ENCODE assay signal across 1 cellular context in the genomic region with DNA sequence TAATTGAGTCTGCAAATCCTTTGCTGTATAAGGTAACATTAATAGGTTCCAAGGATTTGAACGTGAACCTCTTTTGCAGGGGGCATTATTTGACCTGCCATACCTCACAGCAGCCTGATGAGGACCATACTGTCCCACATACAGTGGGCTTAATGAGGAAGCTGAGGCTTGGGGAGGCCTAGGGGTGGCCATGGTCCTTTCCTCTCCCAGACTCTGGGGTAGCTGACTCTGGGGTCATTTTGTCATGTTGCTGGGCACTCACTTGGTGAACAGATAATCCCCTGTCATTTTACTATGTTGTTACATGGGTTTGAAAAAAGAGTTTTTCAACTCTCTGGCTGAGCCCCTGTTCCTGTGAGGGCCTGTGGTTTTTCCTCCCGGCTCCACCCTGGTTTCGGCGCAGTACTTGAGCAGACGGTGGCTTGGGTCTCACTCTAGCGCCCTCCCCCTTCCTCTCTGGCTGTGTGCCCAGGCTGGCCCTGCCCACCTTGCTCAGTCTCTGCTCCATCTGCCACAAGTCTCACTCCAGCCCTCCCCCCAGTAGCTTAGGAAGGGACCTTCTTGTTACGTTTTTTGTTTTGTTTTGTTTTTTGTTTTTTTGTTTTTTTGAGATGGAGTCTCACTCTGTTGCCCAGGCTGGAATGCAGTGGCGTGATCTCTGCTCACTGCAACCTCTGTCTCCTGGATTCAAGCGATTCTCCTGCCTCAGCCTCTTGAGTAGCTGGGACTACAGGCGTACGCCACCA.
TF ChIP-seq lines count a peak whose summit lies in the region.

No MANE protein-coding gene starts in this region.

TF ChIP-seq in GM12878, 131 proteins besides CTCF, POLR2A, EP300 and RAD21 (continued from another document):
- TF ChIP-seq, protein P1, sequence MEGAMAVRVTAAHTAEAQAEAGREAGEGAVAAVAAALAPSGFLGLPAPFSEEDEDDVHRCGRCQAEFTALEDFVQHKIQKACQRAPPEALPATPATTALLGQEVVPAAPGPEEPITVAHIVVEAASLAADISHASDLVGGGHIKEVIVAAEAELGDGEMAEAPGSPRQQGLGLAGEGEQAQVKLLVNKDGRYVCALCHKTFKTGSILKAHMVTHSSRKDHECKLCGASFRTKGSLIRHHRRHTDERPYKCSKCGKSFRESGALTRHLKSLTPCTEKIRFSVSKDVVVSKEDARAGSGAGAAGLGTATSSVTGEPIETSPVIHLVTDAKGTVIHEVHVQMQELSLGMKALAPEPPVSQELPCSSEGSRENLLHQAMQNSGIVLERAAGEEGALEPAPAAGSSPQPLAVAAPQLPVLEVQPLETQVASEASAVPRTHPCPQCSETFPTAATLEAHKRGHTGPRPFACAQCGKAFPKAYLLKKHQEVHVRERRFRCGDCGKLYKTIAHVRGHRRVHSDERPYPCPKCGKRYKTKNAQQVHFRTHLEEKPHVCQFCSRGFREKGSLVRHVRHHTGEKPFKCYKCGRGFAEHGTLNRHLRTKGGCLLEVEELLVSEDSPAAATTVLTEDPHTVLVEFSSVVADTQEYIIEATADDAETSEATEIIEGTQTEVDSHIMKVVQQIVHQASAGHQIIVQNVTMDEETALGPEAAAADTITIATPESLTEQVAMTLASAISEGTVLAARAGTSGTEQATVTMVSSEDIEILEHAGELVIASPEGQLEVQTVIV (IDR thresholded peaks at IDR 0.05; ENCODE audit: borderline replicate concordance, partially characterized antibody) = no peak
- TF ChIP-seq JUNB (IDR thresholded peaks at IDR 0.05) (no peak), SUPT20H (IDR thresholded peaks at IDR 0.05; ENCODE audit: borderline replicate concordance, control insufficient read depth, low read depth, low read length) (no peak), EED (IDR thresholded peaks at IDR 0.05; ENCODE audit: low read depth) (peak; percentile 89), MXI1 (IDR thresholded peaks at IDR 0.05; ENCODE audit: low read depth, low read length) (no peak), YBX1 (IDR thresholded peaks at IDR 0.05) (no peak)
- TF ChIP-seq, protein P2, sequence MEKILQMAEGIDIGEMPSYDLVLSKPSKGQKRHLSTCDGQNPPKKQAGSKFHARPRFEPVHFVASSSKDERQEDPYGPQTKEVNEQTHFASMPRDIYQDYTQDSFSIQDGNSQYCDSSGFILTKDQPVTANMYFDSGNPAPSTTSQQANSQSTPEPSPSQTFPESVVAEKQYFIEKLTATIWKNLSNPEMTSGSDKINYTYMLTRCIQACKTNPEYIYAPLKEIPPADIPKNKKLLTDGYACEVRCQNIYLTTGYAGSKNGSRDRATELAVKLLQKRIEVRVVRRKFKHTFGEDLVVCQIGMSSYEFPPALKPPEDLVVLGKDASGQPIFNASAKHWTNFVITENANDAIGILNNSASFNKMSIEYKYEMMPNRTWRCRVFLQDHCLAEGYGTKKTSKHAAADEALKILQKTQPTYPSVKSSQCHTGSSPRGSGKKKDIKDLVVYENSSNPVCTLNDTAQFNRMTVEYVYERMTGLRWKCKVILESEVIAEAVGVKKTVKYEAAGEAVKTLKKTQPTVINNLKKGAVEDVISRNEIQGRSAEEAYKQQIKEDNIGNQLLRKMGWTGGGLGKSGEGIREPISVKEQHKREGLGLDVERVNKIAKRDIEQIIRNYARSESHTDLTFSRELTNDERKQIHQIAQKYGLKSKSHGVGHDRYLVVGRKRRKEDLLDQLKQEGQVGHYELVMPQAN (conservative IDR thresholded peaks at IDR 0.05) = no peak
- TF ChIP-seq, protein P3, sequence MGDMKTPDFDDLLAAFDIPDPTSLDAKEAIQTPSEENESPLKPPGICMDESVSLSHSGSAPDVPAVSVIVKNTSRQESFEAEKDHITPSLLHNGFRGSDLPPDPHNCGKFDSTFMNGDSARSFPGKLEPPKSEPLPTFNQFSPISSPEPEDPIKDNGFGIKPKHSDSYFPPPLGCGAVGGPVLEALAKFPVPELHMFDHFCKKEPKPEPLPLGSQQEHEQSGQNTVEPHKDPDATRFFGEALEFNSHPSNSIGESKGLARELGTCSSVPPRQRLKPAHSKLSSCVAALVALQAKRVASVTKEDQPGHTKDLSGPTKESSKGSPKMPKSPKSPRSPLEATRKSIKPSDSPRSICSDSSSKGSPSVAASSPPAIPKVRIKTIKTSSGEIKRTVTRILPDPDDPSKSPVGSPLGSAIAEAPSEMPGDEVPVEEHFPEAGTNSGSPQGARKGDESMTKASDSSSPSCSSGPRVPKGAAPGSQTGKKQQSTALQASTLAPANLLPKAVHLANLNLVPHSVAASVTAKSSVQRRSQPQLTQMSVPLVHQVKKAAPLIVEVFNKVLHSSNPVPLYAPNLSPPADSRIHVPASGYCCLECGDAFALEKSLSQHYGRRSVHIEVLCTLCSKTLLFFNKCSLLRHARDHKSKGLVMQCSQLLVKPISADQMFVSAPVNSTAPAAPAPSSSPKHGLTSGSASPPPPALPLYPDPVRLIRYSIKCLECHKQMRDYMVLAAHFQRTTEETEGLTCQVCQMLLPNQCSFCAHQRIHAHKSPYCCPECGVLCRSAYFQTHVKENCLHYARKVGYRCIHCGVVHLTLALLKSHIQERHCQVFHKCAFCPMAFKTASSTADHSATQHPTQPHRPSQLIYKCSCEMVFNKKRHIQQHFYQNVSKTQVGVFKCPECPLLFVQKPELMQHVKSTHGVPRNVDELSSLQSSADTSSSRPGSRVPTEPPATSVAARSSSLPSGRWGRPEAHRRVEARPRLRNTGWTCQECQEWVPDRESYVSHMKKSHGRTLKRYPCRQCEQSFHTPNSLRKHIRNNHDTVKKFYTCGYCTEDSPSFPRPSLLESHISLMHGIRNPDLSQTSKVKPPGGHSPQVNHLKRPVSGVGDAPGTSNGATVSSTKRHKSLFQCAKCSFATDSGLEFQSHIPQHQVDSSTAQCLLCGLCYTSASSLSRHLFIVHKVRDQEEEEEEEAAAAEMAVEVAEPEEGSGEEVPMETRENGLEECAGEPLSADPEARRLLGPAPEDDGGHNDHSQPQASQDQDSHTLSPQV (IDR thresholded peaks at IDR 0.05) = no peak
- TF ChIP-seq, protein P4, sequence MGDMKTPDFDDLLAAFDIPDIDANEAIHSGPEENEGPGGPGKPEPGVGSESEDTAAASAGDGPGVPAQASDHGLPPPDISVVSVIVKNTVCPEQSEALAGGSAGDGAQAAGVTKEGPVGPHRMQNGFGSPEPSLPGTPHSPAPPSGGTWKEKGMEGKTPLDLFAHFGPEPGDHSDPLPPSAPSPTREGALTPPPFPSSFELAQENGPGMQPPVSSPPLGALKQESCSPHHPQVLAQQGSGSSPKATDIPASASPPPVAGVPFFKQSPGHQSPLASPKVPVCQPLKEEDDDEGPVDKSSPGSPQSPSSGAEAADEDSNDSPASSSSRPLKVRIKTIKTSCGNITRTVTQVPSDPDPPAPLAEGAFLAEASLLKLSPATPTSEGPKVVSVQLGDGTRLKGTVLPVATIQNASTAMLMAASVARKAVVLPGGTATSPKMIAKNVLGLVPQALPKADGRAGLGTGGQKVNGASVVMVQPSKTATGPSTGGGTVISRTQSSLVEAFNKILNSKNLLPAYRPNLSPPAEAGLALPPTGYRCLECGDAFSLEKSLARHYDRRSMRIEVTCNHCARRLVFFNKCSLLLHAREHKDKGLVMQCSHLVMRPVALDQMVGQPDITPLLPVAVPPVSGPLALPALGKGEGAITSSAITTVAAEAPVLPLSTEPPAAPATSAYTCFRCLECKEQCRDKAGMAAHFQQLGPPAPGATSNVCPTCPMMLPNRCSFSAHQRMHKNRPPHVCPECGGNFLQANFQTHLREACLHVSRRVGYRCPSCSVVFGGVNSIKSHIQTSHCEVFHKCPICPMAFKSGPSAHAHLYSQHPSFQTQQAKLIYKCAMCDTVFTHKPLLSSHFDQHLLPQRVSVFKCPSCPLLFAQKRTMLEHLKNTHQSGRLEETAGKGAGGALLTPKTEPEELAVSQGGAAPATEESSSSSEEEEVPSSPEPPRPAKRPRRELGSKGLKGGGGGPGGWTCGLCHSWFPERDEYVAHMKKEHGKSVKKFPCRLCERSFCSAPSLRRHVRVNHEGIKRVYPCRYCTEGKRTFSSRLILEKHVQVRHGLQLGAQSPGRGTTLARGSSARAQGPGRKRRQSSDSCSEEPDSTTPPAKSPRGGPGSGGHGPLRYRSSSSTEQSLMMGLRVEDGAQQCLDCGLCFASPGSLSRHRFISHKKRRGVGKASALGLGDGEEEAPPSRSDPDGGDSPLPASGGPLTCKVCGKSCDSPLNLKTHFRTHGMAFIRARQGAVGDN (IDR thresholded peaks at IDR 0.05) = no peak
- TF ChIP-seq, protein P5, sequence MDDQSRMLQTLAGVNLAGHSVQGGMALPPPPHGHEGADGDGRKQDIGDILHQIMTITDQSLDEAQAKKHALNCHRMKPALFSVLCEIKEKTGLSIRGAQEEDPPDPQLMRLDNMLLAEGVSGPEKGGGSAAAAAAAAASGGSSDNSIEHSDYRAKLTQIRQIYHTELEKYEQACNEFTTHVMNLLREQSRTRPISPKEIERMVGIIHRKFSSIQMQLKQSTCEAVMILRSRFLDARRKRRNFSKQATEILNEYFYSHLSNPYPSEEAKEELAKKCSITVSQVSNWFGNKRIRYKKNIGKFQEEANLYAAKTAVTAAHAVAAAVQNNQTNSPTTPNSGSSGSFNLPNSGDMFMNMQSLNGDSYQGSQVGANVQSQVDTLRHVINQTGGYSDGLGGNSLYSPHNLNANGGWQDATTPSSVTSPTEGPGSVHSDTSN (IDR thresholded peaks at IDR 0.05; ENCODE audit: insufficient replicate concordance, low read depth, low read length) = no peak
